ENCODE assay signal across 8 cellular contexts in genomic region chr9:33374634-33375237, GRCh38. TPM values are rescaled to one million over a fixed set of nuclear protein-coding genes. Genes with fewer than 3 reads are reported as not detected.
A peak's percentile ranks its signal among the peaks of the same experiment; 100 is the strongest.
DNase-seq lines count a peak whose midpoint lies in the region; ATAC-seq and TF ChIP-seq lines count a peak whose summit lies in the region.

No MANE protein-coding gene starts in this region.

- H3K36me3 ChIP-seq in RWPE2 (ENCODE audit: low read depth) (peaks cover 16% of the 10 kb centered on the region), gastroesophageal sphincter (peaks cover 0 to 28% of the 10 kb centered on the region in 2 donors), testis (ENCODE audit: low read depth, missing control alignments) (no peaks in the 10 kb centered on the region)

- H3K27me3 ChIP-seq in RWPE2 (ENCODE audit: insufficient read depth, poor library complexity, severe bottlenecking) (no peaks in the 10 kb centered on the region), gastroesophageal sphincter (no peaks in the 10 kb centered on the region), testis (no peaks in the 10 kb centered on the region)

- no peaks in the 10 kb centered on the region for H3K9me3 ChIP-seq in RWPE2 (ENCODE audit: severe bottlenecking)
- no peaks in the 10 kb centered on the region for H3K9me3 ChIP-seq in gastroesophageal sphincter
- H3K9me3 ChIP-seq in testis, result no peaks in the 10 kb centered on the region

- CTCF ChIA-PET in AG04449 (lab: Yijun Ruan, JAX), result interaction anchor here (0.6 to 6.2 kb wide), 47 partner anchors 8 to 348 kb away, joined by 3 to 95 read pairs (median 6); partner anchors contain the start of genes ANKRD18B, AQP3 and NOL6

- no peak overlapping the region for H3K4me3 ChIP-seq in AG04449 (ENCODE audit: low read depth, low read length)
- no peak overlapping the region for H3K4me3 ChIP-seq in RWPE2 (ENCODE audit: severe bottlenecking)
- H3K4me3 ChIP-seq in gastroesophageal sphincter, result peak overlapping the region in 1 of 2 donors; percentile 23
- H3K4me3 ChIP-seq in testis, result peak overlapping the region in 1 of 2 donors; percentile 21

- peak; percentile 17 for DNase-seq in AG04449 (ENCODE audit: low read depth, low spot score)
- no peak for DNase-seq in RWPE2 (ENCODE audit: low spot score)
- DNase-seq in activated gamma-delta T cell treated with anti-CD3 and anti-CD28 coated beads, Interleukin-2, amount 50 U/mL, for 16 hours (ENCODE audit: low read depth), result peak; percentile 25
- DNase-seq in omental fat pad (ENCODE audit: low spot score), result peak; percentile 56
- DNase-seq in testis, result peak; percentile 94

- TF ChIP-seq CTCF in AG04449 (IDR thresholded peaks at IDR 0.05; ENCODE audit: insufficient read depth, low read length, missing control alignments), result peak; percentile 80
- peak; percentile 88 for TF ChIP-seq CTCF in RWPE2 (IDR thresholded peaks at IDR 0.05; ENCODE audit: poor library complexity, severe bottlenecking)
- peak in 3 of 4 experiments; percentile 87 to 93 (median 87) for TF ChIP-seq CTCF in gastroesophageal sphincter (IDR thresholded peaks at IDR 0.05)
- TF ChIP-seq CTCF in omental fat pad (IDR thresholded peaks at IDR 0.05), result peak in 1 of 3 donors; percentile 13
- peak; percentile 86 to 90 (median 87) for TF ChIP-seq CTCF in testis (IDR thresholded peaks at IDR 0.05)

- POLR2A ChIA-PET in AG04449 (lab: Yijun Ruan, JAX), result no interaction called here

- intact Hi-C loops in testis (cut with DNase I; ENCODE audit: low total_unique reads), result loop anchor here (5.0 kb wide), 1 partner anchor 43 kb away; no protein-coding TSS in a partner anchor

- no peak for TF ChIP-seq POLR2A in gastroesophageal sphincter (IDR thresholded peaks at IDR 0.05)
- no peak for TF ChIP-seq POLR2A in testis (IDR thresholded peaks at IDR 0.05)

- H3K27ac ChIP-seq in RWPE2 (ENCODE audit: poor library complexity, severe bottlenecking) (no peak overlapping the region), gastroesophageal sphincter (peak overlapping the region in 2 of 4 donors; percentile 21 to 54), testis (peak overlapping the region; percentile 72 to 76)

- WGBS in gastroesophageal sphincter (ENCODE audit: low coverage in 1 of 2), 2 donors, result 40 to 60% methylated on average over 2 to 6 of the region's 6 CpGs
- 53 to 59% methylated on average over 6 of the region's 6 CpGs for WGBS in testis, 2 donors

- H3K4me1 ChIP-seq in RWPE2 (ENCODE audit: insufficient read depth, poor library complexity, severe bottlenecking), result no peaks in the 10 kb centered on the region
- peaks cover 0 to 14% (median 0%) of the 10 kb centered on the region in 3 donors for H3K4me1 ChIP-seq in gastroesophageal sphincter
- H3K4me1 ChIP-seq in testis, result peaks cover 31% of the 10 kb centered on the region

- TF ChIP-seq EP300 in Ishikawa (IDR thresholded peaks at IDR 0.05; ENCODE audit: borderline replicate concordance) (no peak), gastroesophageal sphincter (IDR thresholded peaks at IDR 0.05) (no peak)

- TF ChIP-seq RAD21 in Ishikawa (IDR thresholded peaks at IDR 0.05; ENCODE audit: low read depth), result peak; percentile 73

- ATAC-seq in GM18868 (IDR thresholded peaks at IDR 0.05; ENCODE audit: unreplicated experiment) (peak; percentile 71), RWPE2 (ENCODE audit: low read depth) (peak; percentile 77), gastroesophageal sphincter (peak; percentile 89), omental fat pad (ENCODE audit: low FRiP score) (peak; percentile 80)

TF ChIP-seq in Ishikawa, 13 proteins besides CTCF, POLR2A, EP300 and RAD21:
- TF ChIP-seq NFIC (IDR thresholded peaks at IDR 0.05), result no peak
- TF ChIP-seq USF1 (IDR thresholded peaks at IDR 0.05), result no peak
- 0 out of 2 replicates have a peak, but pooled peaks have one; percentile 30 for TF ChIP-seq TCF12 (IDR thresholded peaks at IDR 0.05; ENCODE audit: low read depth)

RNA-seq across cellular contexts. Expression of gene AQP7, which starts 27.6 kb away (rescaled TPM):
- total RNA-seq in gastroesophageal sphincter, result 1 to 10 TPM; 1.2 to 2.0 (median 1.6) TPM
- total RNA-seq in omental fat pad, result 100 to 1,000 TPM; 128 to 466 (median 169) TPM
- 10 to 100 TPM; 19.1 to 37.6 TPM for total RNA-seq in testis
- 55.6 TPM for polyA plus RNA-seq in testis (ENCODE audit: insufficient read depth, low read depth, low replicate concordance)

Comparison
In these comparisons a context has a peak if more than half of its experiments do, and no peak if none do; other contexts are left out.
1. RNA of gene AQP7, which starts 27.6 kb away (total RNA-seq): 128 to 466 TPM in omental fat pad and 19.1 to 37.6 TPM in testis; 1.2 to 2.0 TPM in gastroesophageal sphincter; every median in the first group is over 4 times any median in the second.
2. Peak in every context shown above with its lines, with median percentiles within 50 percentile points of each other: ATAC-seq.